In genomic region chr5:134005415-134006118, GRCh38 we compare ENCODE assay signal across 1 cellular context.
TF ChIP-seq lines count a peak whose summit lies in the region.

No MANE protein-coding gene starts in this region.

TF ChIP-seq in HepG2, 621 proteins besides CTCF, POLR2A, EP300 and RAD21 (continued from another document and continues in another):
- TF ChIP-seq, protein P1, sequence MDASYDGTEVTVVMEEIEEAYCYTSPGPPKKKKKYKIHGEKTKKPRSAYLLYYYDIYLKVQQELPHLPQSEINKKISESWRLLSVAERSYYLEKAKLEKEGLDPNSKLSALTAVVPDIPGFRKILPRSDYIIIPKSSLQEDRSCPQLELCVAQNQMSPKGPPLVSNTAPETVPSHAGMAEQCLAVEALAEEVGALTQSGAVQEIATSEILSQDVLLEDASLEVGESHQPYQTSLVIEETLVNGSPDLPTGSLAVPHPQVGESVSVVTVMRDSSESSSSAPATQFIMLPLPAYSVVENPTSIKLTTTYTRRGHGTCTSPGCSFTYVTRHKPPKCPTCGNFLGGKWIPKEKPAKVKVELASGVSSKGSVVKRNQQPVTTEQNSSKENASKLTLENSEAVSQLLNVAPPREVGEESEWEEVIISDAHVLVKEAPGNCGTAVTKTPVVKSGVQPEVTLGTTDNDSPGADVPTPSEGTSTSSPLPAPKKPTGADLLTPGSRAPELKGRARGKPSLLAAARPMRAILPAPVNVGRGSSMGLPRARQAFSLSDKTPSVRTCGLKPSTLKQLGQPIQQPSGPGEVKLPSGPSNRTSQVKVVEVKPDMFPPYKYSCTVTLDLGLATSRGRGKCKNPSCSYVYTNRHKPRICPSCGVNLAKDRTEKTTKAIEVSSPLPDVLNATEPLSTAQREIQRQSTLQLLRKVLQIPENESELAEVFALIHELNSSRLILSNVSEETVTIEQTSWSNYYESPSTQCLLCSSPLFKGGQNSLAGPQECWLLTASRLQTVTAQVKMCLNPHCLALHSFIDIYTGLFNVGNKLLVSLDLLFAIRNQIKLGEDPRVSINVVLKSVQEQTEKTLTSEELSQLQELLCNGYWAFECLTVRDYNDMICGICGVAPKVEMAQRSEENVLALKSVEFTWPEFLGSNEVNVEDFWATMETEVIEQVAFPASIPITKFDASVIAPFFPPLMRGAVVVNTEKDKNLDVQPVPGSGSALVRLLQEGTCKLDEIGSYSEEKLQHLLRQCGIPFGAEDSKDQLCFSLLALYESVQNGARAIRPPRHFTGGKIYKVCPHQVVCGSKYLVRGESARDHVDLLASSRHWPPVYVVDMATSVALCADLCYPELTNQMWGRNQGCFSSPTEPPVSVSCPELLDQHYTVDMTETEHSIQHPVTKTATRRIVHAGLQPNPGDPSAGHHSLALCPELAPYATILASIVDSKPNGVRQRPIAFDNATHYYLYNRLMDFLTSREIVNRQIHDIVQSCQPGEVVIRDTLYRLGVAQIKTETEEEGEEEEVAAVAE (CRISPR knock-in tag; IDR thresholded peaks at IDR 0.05; ENCODE audit: borderline replicate concordance) = no peak
- TF ChIP-seq POLR2G (IDR thresholded peaks at IDR 0.05; ENCODE audit: low read depth, low read length) (peak; percentile 50), ZNF451 (CRISPR knock-in tag; IDR thresholded peaks at IDR 0.05) (no peak), TCF7 (IDR thresholded peaks at IDR 0.05; ENCODE audit: low read depth) (no peak), SOX5 (CRISPR knock-in tag; IDR thresholded peaks at IDR 0.05; ENCODE audit: borderline replicate concordance) (no peak), EHMT2 (IDR thresholded peaks at IDR 0.05; ENCODE audit: borderline replicate concordance, low read depth, low read length) (no peak), ZNF558 (CRISPR knock-in tag; IDR thresholded peaks at IDR 0.05; ENCODE audit: borderline replicate concordance) (0 out of 2 replicates have a peak, but pooled peaks have one; percentile 35), BORCS8-MEF2B (CRISPR knock-in tag; IDR thresholded peaks at IDR 0.05) (no peak), ZNF382 (CRISPR knock-in tag; IDR thresholded peaks at IDR 0.05; ENCODE audit: borderline replicate concordance) (no peak), ZBTB3 (CRISPR knock-in tag; IDR thresholded peaks at IDR 0.05; ENCODE audit: borderline replicate concordance, low read depth) (no peak), ZNF672 (CRISPR knock-in tag; IDR thresholded peaks at IDR 0.05) (no peak), HDAC2 (CRISPR knock-in tag; IDR thresholded peaks at IDR 0.05) (no peak), FOXA3 (CRISPR knock-in tag; IDR thresholded peaks at IDR 0.05) (no peak), SIN3A (IDR thresholded peaks at IDR 0.05; ENCODE audit: borderline replicate concordance, low read depth, low read length) (no peak), ZFP1 (CRISPR knock-in tag; IDR thresholded peaks at IDR 0.05) (no peak), ATF3 (CRISPR knock-in tag; IDR thresholded peaks at IDR 0.05) (no peak), THAP9 (CRISPR knock-in tag; IDR thresholded peaks at IDR 0.05; ENCODE audit: borderline replicate concordance) (peak; percentile 44; the same call in 1 of the 2 replicates), ZBTB26 (CRISPR knock-in tag; IDR thresholded peaks at IDR 0.05; ENCODE audit: borderline replicate concordance) (no peak), SIX1 (CRISPR knock-in tag; IDR thresholded peaks at IDR 0.05; ENCODE audit: borderline replicate concordance) (no peak), ZNF362 (CRISPR knock-in tag; IDR thresholded peaks at IDR 0.05; ENCODE audit: borderline replicate concordance) (no peak), ARNTL (CRISPR knock-in tag; IDR thresholded peaks at IDR 0.05) (no peak), E2F2 (CRISPR knock-in tag; IDR thresholded peaks at IDR 0.05; ENCODE audit: borderline replicate concordance) (no peak), IKZF1 (IDR thresholded peaks at IDR 0.05) (no peak), CEBPG (CRISPR knock-in tag; IDR thresholded peaks at IDR 0.05) (no peak), KDM5B (CRISPR knock-in tag; IDR thresholded peaks at IDR 0.05; ENCODE audit: borderline replicate concordance) (peak; percentile 40; the same call in 1 of the 2 replicates), JDP2 (CRISPR knock-in tag; IDR thresholded peaks at IDR 0.05; ENCODE audit: borderline replicate concordance) (no peak), ARNT (IDR thresholded peaks at IDR 0.05) (no peak), CREM (IDR thresholded peaks at IDR 0.05) (no peak), CREM (CRISPR knock-in tag; IDR thresholded peaks at IDR 0.05) (no peak), XRCC5 (optimal IDR thresholded peaks at IDR 0.05; ENCODE audit: low read length) (no peak), HES4 (CRISPR knock-in tag; IDR thresholded peaks at IDR 0.05; ENCODE audit: borderline replicate concordance) (no peak), ZFP41 (CRISPR knock-in tag; IDR thresholded peaks at IDR 0.05; ENCODE audit: borderline replicate concordance) (no peak), ZNF790 (CRISPR knock-in tag; IDR thresholded peaks at IDR 0.05; ENCODE audit: borderline replicate concordance) (no peak), FOXA1 (IDR thresholded peaks at IDR 0.05) (no peak), FOXA1 (CRISPR knock-in tag; IDR thresholded peaks at IDR 0.05) (no peak), TBL1XR1 (IDR thresholded peaks at IDR 0.05; ENCODE audit: borderline replicate concordance, low read length, partially characterized antibody) (no peak), SRF (IDR thresholded peaks at IDR 0.05; ENCODE audit: low read depth, low read length) (no peak), NR2C2 (CRISPR knock-in tag; IDR thresholded peaks at IDR 0.05; ENCODE audit: borderline replicate concordance) (no peak), ISL2 (CRISPR knock-in tag; IDR thresholded peaks at IDR 0.05) (0 out of 2 replicates have a peak, but pooled peaks have one; percentile 4), ZNF724P (CRISPR knock-in tag; IDR thresholded peaks at IDR 0.05; ENCODE audit: borderline replicate concordance) (no peak), SP140L (CRISPR knock-in tag; IDR thresholded peaks at IDR 0.05; ENCODE audit: borderline replicate concordance) (no peak; the same call in 1 of the 2 replicates), MTA3 (CRISPR knock-in tag; IDR thresholded peaks at IDR 0.05) (no peak), ARHGAP35 (CRISPR knock-in tag; IDR thresholded peaks at IDR 0.05; ENCODE audit: borderline replicate concordance) (no peak), ZNF564 (CRISPR knock-in tag; IDR thresholded peaks at IDR 0.05) (no peak), RXRB (CRISPR knock-in tag; IDR thresholded peaks at IDR 0.05; ENCODE audit: borderline replicate concordance) (no peak), MTF2 (CRISPR knock-in tag; IDR thresholded peaks at IDR 0.05; ENCODE audit: borderline replicate concordance) (no peak)
- TF ChIP-seq, protein P2, sequence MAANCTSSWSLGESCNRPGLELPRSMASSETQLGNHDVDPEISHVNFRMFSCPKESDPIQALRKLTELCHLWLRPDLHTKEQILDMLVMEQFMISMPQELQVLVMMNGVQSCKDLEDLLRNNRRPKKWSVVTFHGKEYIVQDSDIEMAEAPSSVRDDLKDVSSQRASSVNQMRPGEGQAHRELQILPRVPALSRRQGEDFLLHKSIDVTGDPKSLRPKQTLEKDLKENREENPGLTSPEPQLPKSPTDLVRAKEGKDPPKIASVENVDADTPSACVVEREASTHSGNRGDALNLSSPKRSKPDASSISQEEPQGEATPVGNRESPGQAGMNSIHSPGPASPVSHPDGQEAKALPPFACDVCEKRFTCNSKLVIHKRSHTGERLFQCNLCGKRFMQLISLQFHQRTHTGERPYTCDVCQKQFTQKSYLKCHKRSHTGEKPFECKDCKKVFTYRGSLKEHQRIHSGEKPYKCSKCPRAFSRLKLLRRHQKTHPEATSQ (CRISPR knock-in tag; IDR thresholded peaks at IDR 0.05; ENCODE audit: borderline replicate concordance) = no peak
- TF ChIP-seq, protein P3, sequence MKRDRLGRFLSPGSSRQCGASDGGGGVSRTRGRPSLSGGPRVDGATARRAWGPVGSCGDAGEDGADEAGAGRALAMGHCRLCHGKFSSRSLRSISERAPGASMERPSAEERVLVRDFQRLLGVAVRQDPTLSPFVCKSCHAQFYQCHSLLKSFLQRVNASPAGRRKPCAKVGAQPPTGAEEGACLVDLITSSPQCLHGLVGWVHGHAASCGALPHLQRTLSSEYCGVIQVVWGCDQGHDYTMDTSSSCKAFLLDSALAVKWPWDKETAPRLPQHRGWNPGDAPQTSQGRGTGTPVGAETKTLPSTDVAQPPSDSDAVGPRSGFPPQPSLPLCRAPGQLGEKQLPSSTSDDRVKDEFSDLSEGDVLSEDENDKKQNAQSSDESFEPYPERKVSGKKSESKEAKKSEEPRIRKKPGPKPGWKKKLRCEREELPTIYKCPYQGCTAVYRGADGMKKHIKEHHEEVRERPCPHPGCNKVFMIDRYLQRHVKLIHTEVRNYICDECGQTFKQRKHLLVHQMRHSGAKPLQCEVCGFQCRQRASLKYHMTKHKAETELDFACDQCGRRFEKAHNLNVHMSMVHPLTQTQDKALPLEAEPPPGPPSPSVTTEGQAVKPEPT (CRISPR knock-in tag; IDR thresholded peaks at IDR 0.05; ENCODE audit: low read depth) = 0 out of 2 replicates have a peak, but pooled peaks have one; percentile 14
- TF ChIP-seq, protein P4, sequence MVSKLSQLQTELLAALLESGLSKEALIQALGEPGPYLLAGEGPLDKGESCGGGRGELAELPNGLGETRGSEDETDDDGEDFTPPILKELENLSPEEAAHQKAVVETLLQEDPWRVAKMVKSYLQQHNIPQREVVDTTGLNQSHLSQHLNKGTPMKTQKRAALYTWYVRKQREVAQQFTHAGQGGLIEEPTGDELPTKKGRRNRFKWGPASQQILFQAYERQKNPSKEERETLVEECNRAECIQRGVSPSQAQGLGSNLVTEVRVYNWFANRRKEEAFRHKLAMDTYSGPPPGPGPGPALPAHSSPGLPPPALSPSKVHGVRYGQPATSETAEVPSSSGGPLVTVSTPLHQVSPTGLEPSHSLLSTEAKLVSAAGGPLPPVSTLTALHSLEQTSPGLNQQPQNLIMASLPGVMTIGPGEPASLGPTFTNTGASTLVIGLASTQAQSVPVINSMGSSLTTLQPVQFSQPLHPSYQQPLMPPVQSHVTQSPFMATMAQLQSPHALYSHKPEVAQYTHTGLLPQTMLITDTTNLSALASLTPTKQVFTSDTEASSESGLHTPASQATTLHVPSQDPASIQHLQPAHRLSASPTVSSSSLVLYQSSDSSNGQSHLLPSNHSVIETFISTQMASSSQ (IDR thresholded peaks at IDR 0.05; ENCODE audit: low read depth) = no peak
- TF ChIP-seq, protein P4 (CRISPR knock-in tag; IDR thresholded peaks at IDR 0.05; ENCODE audit: borderline replicate concordance) = no peak
